10 cellular contexts compared by ENCODE assay signal in the genomic region with DNA sequence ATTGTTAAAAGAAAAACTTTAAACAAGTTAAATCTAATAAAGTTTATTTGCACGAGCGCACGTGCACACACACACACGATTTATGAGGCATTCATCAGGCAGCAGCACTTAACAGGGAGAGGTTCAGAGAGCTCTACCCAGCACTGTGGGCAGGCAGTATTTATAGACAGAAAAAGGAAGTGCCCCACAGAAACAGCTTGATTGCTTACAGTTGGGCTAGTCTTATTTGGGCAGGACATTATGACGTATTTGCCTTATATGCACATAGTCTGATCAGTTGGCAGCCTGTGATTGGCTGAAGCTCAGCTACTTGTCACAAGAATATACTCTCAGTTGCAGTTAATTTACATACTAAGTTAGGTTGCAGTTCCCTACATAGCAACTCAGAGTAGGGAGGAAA. TPM values are rescaled to one million over a fixed set of nuclear protein-coding genes. Genes with fewer than 3 reads are reported as not detected.
DNase-seq lines count a peak whose midpoint lies in the region; ATAC-seq and TF ChIP-seq lines count a peak whose summit lies in the region.
"Had no signal": no experiment of that assay in that cellular context is flagged by ENCODE, and none has a peak within 500 bp of the region (broad histone marks: within the 10 kb centered on the region; RNA-seq: fewer than 3 reads in every experiment).

No MANE protein-coding gene starts in this region.

- no peak for DNase-seq in stimulated activated naive CD8-positive, alpha-beta T cell treated with anti-CD3 and anti-CD28 coated beads, Interleukin-15, amount 100 ng/mL, for 72 hours
- DNase-seq in OCI-M2 (lab: John Stamatoyannopoulos, UW; ENCODE audit: unreplicated experiment): peak; percentile 4
- DNase-seq in globus pallidus (ENCODE audit: low spot score): peak; percentile 48
- DNase-seq in NK-92 (lab: John Stamatoyannopoulos, UW; ENCODE audit: unreplicated experiment): no peak
- DNase-seq in iPS-NIHi11 (ENCODE audit: low spot score): no peak
- DNase-seq in trophoblast cell: no peak
- DNase-seq in esophagus muscularis mucosa (ENCODE audit: extremely low spot score): no peak
- DNase-seq: NCI-H1694 treated with DMSO at 0.1 percent for 48 hours had no signal

- H4K8ac ChIP-seq in trophoblast cell (ENCODE audit: low read depth, low read length): no peak overlapping the region

- peaks cover 2% of the 10 kb centered on the region for H3K79me2 ChIP-seq in trophoblast cell (ENCODE audit: control insufficient read depth, insufficient read depth, low read length, poor library complexity)

- H3K36me3 ChIP-seq in trophoblast cell (ENCODE audit: control insufficient read depth in 1 of 2, insufficient read depth in 2 of 2, low read length in 2 of 2): no peaks in the 10 kb centered on the region
- H3K36me3 ChIP-seq in esophagus muscularis mucosa: no peaks in the 10 kb centered on the region
- H3K36me3 ChIP-seq: HAP-1 had no signal

- H3K4me3 ChIP-seq in trophoblast cell (ENCODE audit: low read depth, low read length): no peak overlapping the region
- H3K4me3 ChIP-seq in esophagus muscularis mucosa: no peak overlapping the region

- no peak for TF ChIP-seq CTCF in esophagus muscularis mucosa (IDR thresholded peaks at IDR 0.05)

- no peak overlapping the region for H2BK5ac ChIP-seq in trophoblast cell (ENCODE audit: low read depth, low read length, poor library complexity)

- H2BK12ac ChIP-seq in trophoblast cell (ENCODE audit: low read length): no peak overlapping the region

- H3K79me1 ChIP-seq in trophoblast cell (ENCODE audit: low read length): peaks cover 6% of the 10 kb centered on the region

- no peak overlapping the region for H3K14ac ChIP-seq in trophoblast cell (ENCODE audit: low read length)

- no peak overlapping the region for H3K4me2 ChIP-seq in trophoblast cell (ENCODE audit: low read length)

- peaks cover 43% of the 10 kb centered on the region for H3K4me1 Mint-ChIP-seq in stimulated activated naive CD8-positive, alpha-beta T cell treated with anti-CD3 and anti-CD28 coated beads, Interleukin-15, Interleukin-2, amounts not matched to agents 100 ng/mL and 50 ng/mL, for 24 hours (ENCODE audit: low read depth)
- H3K4me1 Mint-ChIP-seq in stimulated activated naive CD8-positive, alpha-beta T cell treated with anti-CD3 and anti-CD28 coated beads, Interleukin-15, amount 100 ng/mL, for 72 hours: peaks cover 39% of the 10 kb centered on the region

- no peak overlapping the region for H3K9ac ChIP-seq in trophoblast cell (ENCODE audit: low read length)

- H2AFZ ChIP-seq in trophoblast cell (ENCODE audit: insufficient read depth, low read length, poor library complexity): no peak overlapping the region

- no peak for ATAC-seq in stimulated activated naive CD8-positive, alpha-beta T cell treated with anti-CD3 and anti-CD28 coated beads, Interleukin-15, amount 100 ng/mL, for 72 hours

- H4K91ac ChIP-seq in trophoblast cell (ENCODE audit: low read depth, low read length): no peak overlapping the region

- intact Hi-C loops in esophagus muscularis mucosa (cut with DNase I): no loop called here

- no peak overlapping the region for H3K18ac ChIP-seq in trophoblast cell (ENCODE audit: low read length)

- H3K23ac ChIP-seq in trophoblast cell (ENCODE audit: low read length): no peak overlapping the region

- H2AK5ac ChIP-seq in trophoblast cell (ENCODE audit: low read length): no peak overlapping the region

- H3K9me3 Mint-ChIP-seq in stimulated activated naive CD8-positive, alpha-beta T cell treated with anti-CD3 and anti-CD28 coated beads, Interleukin-15, Interleukin-2, amounts not matched to agents 100 ng/mL and 50 ng/mL, for 24 hours: peaks cover 4% of the 10 kb centered on the region
- peaks cover 5 to 9% of the 10 kb centered on the region in 2 donors for H3K9me3 Mint-ChIP-seq in stimulated activated naive CD8-positive, alpha-beta T cell treated with anti-CD3 and anti-CD28 coated beads, Interleukin-15, amount 100 ng/mL, for 72 hours

- TF ChIP-seq EP300 in esophagus muscularis mucosa (IDR thresholded peaks at IDR 0.05): no peak

- no peaks in the 10 kb centered on the region for H3K27me3 ChIP-seq in trophoblast cell (ENCODE audit: insufficient read depth, low read length)
- H3K27me3 ChIP-seq in esophagus muscularis mucosa: no peaks in the 10 kb centered on the region

- H3K27ac ChIP-seq in trophoblast cell (ENCODE audit: low read depth, low read length) (no peak overlapping the region), esophagus muscularis mucosa (replicated peaks in 1 of 4) (no peak overlapping the region)

- H3K36me3 Mint-ChIP-seq in stimulated activated naive CD8-positive, alpha-beta T cell treated with anti-CD3 and anti-CD28 coated beads, Interleukin-15, Interleukin-2, amounts not matched to agents 100 ng/mL and 50 ng/mL, for 24 hours (ENCODE audit: low read depth): peaks cover 14% of the 10 kb centered on the region

- peak overlapping the region; percentile 97 for H3K4me3 Mint-ChIP-seq in stimulated activated naive CD8-positive, alpha-beta T cell treated with anti-CD3 and anti-CD28 coated beads, Interleukin-15, Interleukin-2, amounts not matched to agents 100 ng/mL and 50 ng/mL, for 24 hours
- H3K4me3 Mint-ChIP-seq in stimulated activated naive CD8-positive, alpha-beta T cell treated with anti-CD3 and anti-CD28 coated beads, Interleukin-15, amount 100 ng/mL, for 72 hours: peak overlapping the region in 1 of 2 donors; percentile 97

- no peaks in the 10 kb centered on the region for H3K9me3 ChIP-seq in trophoblast cell (ENCODE audit: insufficient read depth, low read depth, low read length)
- no peaks in the 10 kb centered on the region for H3K9me3 ChIP-seq in esophagus muscularis mucosa
- H3K9me3 ChIP-seq: HAP-1 had no signal

- no peak overlapping the region for H3K4ac ChIP-seq in trophoblast cell (ENCODE audit: low read depth, low read length)

- peaks cover 0 to 3% of the 10 kb centered on the region in 2 experiments for H3K4me1 ChIP-seq in trophoblast cell (ENCODE audit: control insufficient read depth in 1 of 2, insufficient read depth in 2 of 2, low read length in 2 of 2)
- H3K4me1 ChIP-seq in esophagus muscularis mucosa: peaks cover 16 to 24% (median 21%) of the 10 kb centered on the region in 4 donors

- WGBS in trophoblast cell (ENCODE audit: extremely low coverage, insufficient coverage, insufficient read length): no CpG with 5 or more reads among the region's 5 CpGs
- WGBS in esophagus muscularis mucosa: 88% methylated on average over 5 of the region's 5 CpGs

- no peaks in the 10 kb centered on the region for H3K27me3 Mint-ChIP-seq in stimulated activated naive CD8-positive, alpha-beta T cell treated with anti-CD3 and anti-CD28 coated beads, Interleukin-15, Interleukin-2, amounts not matched to agents 100 ng/mL and 50 ng/mL, for 24 hours
- H3K27me3 Mint-ChIP-seq in stimulated activated naive CD8-positive, alpha-beta T cell treated with anti-CD3 and anti-CD28 coated beads, Interleukin-15, amount 100 ng/mL, for 72 hours: peaks cover under 1% of the 10 kb centered on the region

- no peak overlapping the region for H4K12ac ChIP-seq in trophoblast cell (ENCODE audit: low read depth, low read length)

- no peak overlapping the region for H2BK120ac ChIP-seq in trophoblast cell (ENCODE audit: insufficient read depth, low read length, poor library complexity)

- TF ChIP-seq POLR2A in esophagus muscularis mucosa (IDR thresholded peaks at IDR 0.05; ENCODE audit: low read depth): no peak

- peak overlapping the region; percentile 97 for H3K27ac Mint-ChIP-seq in stimulated activated naive CD8-positive, alpha-beta T cell treated with anti-CD3 and anti-CD28 coated beads, Interleukin-15, Interleukin-2, amounts not matched to agents 100 ng/mL and 50 ng/mL, for 24 hours
- no peak overlapping the region for H3K27ac Mint-ChIP-seq in stimulated activated naive CD8-positive, alpha-beta T cell treated with anti-CD3 and anti-CD28 coated beads, Interleukin-15, amount 100 ng/mL, for 72 hours

RNA-seq across cellular contexts. Expression of gene SDHAF3, which starts 1.2 kb away (rescaled TPM):
- polyA plus RNA-seq in trophoblast cell (2013): 6.5 and 8.1 TPM in 2 replicates
- 10 to 100 TPM in 1 of 4 donors, 1 to 10 TPM in 3; 4.0 to 10.4 (median 8.1) TPM for total RNA-seq in esophagus muscularis mucosa

Comparison
In these comparisons a context has a peak if more than half of its experiments do, and no peak if none do; other contexts are left out.
1. DNase-seq: peak in OCI-M2 (single experiment) and globus pallidus (single experiment); none in stimulated activated naive CD8-positive, alpha-beta T cell treated with anti-CD3 and anti-CD28 coated beads, Interleukin-15, amount 100 ng/mL, for 72 hours (0 of 2), NK-92 (single experiment), iPS-NIHi11 (single experiment), trophoblast cell (0 of 2) and esophagus muscularis mucosa (single experiment).